In genomic region chr19:19385131-19385899, GRCh38 we compare ENCODE assay signal across 1 cellular context.
A peak's percentile ranks its signal among the peaks of the same experiment; 100 is the strongest.
TF ChIP-seq lines count a peak whose summit lies in the region.

No MANE protein-coding gene starts in this region.

TF ChIP-seq in GM12878, 131 proteins besides CTCF, POLR2A, EP300 and RAD21 (continued from another document and continues in another):
- TF ChIP-seq GATAD2B (conservative IDR thresholded peaks at IDR 0.05; ENCODE audit: low read depth): peak; percentile 58
- TF ChIP-seq CREB1 (IDR thresholded peaks at IDR 0.05; ENCODE audit: low read depth): peak; percentile 94
- TF ChIP-seq BACH1 (IDR thresholded peaks at IDR 0.05; ENCODE audit: borderline replicate concordance): peak; percentile 69; the same call in 1 of the 2 replicates
- TF ChIP-seq MTA3 (IDR thresholded peaks at IDR 0.05; ENCODE audit: borderline replicate concordance, low read length): no peak
- no peak; the same call in 1 of the 2 replicates for TF ChIP-seq ZBTB33 (IDR thresholded peaks at IDR 0.05)
- TF ChIP-seq FOS (IDR thresholded peaks at IDR 0.05; ENCODE audit: borderline replicate concordance, extremely low read depth, insufficient read length): peak; percentile 85
- TF ChIP-seq PRDM15 (CRISPR knock-in tag; IDR thresholded peaks at IDR 0.05): no peak; the same call in 1 of the 2 replicates
- TF ChIP-seq SUPT20H (IDR thresholded peaks at IDR 0.05; ENCODE audit: borderline replicate concordance, control insufficient read depth, low read depth, low read length): no peak
- TF ChIP-seq E2F4 (IDR thresholded peaks at IDR 0.05; ENCODE audit: low read depth, low read length): peak; percentile 79
- TF ChIP-seq TCF12 (IDR thresholded peaks at IDR 0.05; ENCODE audit: low read depth, low read length): peak; percentile 37; the same call in 1 of the 2 replicates
- 0 out of 2 replicates have a peak, but pooled peaks have one; percentile 55 for TF ChIP-seq TCF3 (IDR thresholded peaks at IDR 0.05; ENCODE audit: borderline replicate concordance, insufficient read depth, low read depth, low read length)
- TF ChIP-seq TCF7 (IDR thresholded peaks at IDR 0.05; ENCODE audit: borderline replicate concordance): no peak
- no peak for TF ChIP-seq NR2F1 (conservative IDR thresholded peaks at IDR 0.05)
- TF ChIP-seq PAX8 (IDR thresholded peaks at IDR 0.05): no peak
- TF ChIP-seq NRF1 (conservative IDR thresholded peaks at IDR 0.05; ENCODE audit: low read depth, low read length): peak; percentile 32; the same call in 1 of the 2 replicates
- TF ChIP-seq ZSCAN29 (IDR thresholded peaks at IDR 0.05): no peak
- TF ChIP-seq NBN (IDR thresholded peaks at IDR 0.05): no peak
- TF ChIP-seq HCFC1 (IDR thresholded peaks at IDR 0.05; ENCODE audit: low read length): peak; percentile 19; the same call in 1 of the 2 replicates
- peak; percentile 100 for TF ChIP-seq PKNOX1 (IDR thresholded peaks at IDR 0.05)
- no peak for TF ChIP-seq MLLT1 (IDR thresholded peaks at IDR 0.05)
- peak; percentile 90 for TF ChIP-seq CREM (IDR thresholded peaks at IDR 0.05; ENCODE audit: low read depth)
- no peak for TF ChIP-seq MEF2A (IDR thresholded peaks at IDR 0.05; ENCODE audit: insufficient read depth, low read depth, low read length)
- peak; percentile 98 for TF ChIP-seq IRF3 (IDR thresholded peaks at IDR 0.05)
- TF ChIP-seq E4F1 (IDR thresholded peaks at IDR 0.05; ENCODE audit: borderline replicate concordance, partially characterized antibody): peak; percentile 96
- peak; percentile 47; the same call in 1 of the 2 replicates for TF ChIP-seq PAX5 (IDR thresholded peaks at IDR 0.05; ENCODE audit: borderline replicate concordance, low read depth, low read length)
- no peak for TF ChIP-seq ZNF592 (IDR thresholded peaks at IDR 0.05)
- no peak for TF ChIP-seq GABPA (IDR thresholded peaks at IDR 0.05; ENCODE audit: low read depth)
- TF ChIP-seq YBX1 (IDR thresholded peaks at IDR 0.05): no peak
- no peak for TF ChIP-seq MYC (IDR thresholded peaks at IDR 0.05; ENCODE audit: insufficient read depth, insufficient read length, insufficient replicate concordance, low read length, severe bottlenecking)
- TF ChIP-seq EZH2 (IDR thresholded peaks at IDR 0.05; ENCODE audit: borderline replicate concordance, control insufficient read depth, low read depth, low read length): no peak
- TF ChIP-seq BHLHE40 (IDR thresholded peaks at IDR 0.05; ENCODE audit: borderline replicate concordance in 1 of 2, low read depth in 2 of 2, low read length in 1 of 2): peak in 1 of 2 experiments; percentile 62; a peak in 2 of 4 replicates
- no peak for TF ChIP-seq NR2C1 (IDR thresholded peaks at IDR 0.05)
- TF ChIP-seq CBFB (IDR thresholded peaks at IDR 0.05; ENCODE audit: low read depth): no peak
- peak; percentile 99 for TF ChIP-seq ZNF687 (IDR thresholded peaks at IDR 0.05)
- peak; percentile 98 for TF ChIP-seq CHD2 (IDR thresholded peaks at IDR 0.05; ENCODE audit: borderline replicate concordance, low read depth, low read length)
- TF ChIP-seq POLR2AphosphoS2 (IDR thresholded peaks at IDR 0.05; ENCODE audit: low read depth, low read length): 0 out of 2 replicates have a peak, but pooled peaks have one; percentile 53
- TF ChIP-seq BCL11A (IDR thresholded peaks at IDR 0.05; ENCODE audit: low read depth, low read length): no peak
